In genomic region chr15:31401282-31401681, GRCh38 we compare ENCODE assay signal across 29 cellular contexts.
"Had no signal": no experiment of that assay in that cellular context is flagged by ENCODE, and none has a peak within 500 bp of the region (broad histone marks: within the 10 kb centered on the region; RNA-seq: fewer than 3 reads in every experiment).

No MANE protein-coding gene starts in this region.

- ATAC-seq: activated CD4-positive, CD25-positive, alpha-beta regulatory T cell treated with anti-CD3 and anti-CD28 coated beads, Interleukin-2, amount 50 U/mL, for 24 hours; foreskin keratinocyte; heart right ventricle; left colon; naive thymus-derived CD8-positive, alpha-beta T cell; T-helper 17 cell had no signal

- H3K4me3 Mint-ChIP-seq: activated naive CD4-positive, alpha-beta T cell treated with anti-CD3 and anti-CD28 coated beads, Interleukin-2, amount 10 ng/mL, durations not matched to agents 7 days and 5 days; dendritic cell treated with granulocyte-macrophage colony-stimulating factor and Interleukin-4, amounts not matched to agents 40 ng/mL and 50 ng/mL, for 4 days; naive thymus-derived CD8-positive, alpha-beta T cell; neural crest cell; T-helper 17 cell had no signal

- H3K27me3 Mint-ChIP-seq: naive thymus-derived CD8-positive, alpha-beta T cell; T-helper 17 cell had no signal

- H3K9me3 ChIP-seq: breast epithelium, esophagus muscularis mucosa, heart right ventricle, sigmoid colon, suprapubic skin, tibial nerve had no signal

- DNase-seq: activated CD4-positive, alpha-beta T cell treated with anti-CD3 and anti-CD28 coated beads for 48 hours; activated CD8-positive, alpha-beta memory T cell treated with anti-CD3 and anti-CD28 coated beads, Interleukin-2, amount 50 U/mL, for 4 hours; activated gamma-delta T cell; activated naive CD4-positive, alpha-beta T cell treated with anti-CD3 and anti-CD28 coated beads, Interleukin-2, amount 10 ng/mL, durations not matched to agents 7 days and 5 days; activated T-cell treated with anti-CD3 and anti-CD28 coated beads, Interleukin-2, amount 50 U/mL, for 1 hour; amygdala; central memory CD4-positive, alpha-beta T cell; effector CD4-positive, alpha-beta T cell; foreskin keratinocyte; islet precursor cell; left colon; midbrain; naive thymus-derived CD8-positive, alpha-beta T cell; sigmoid colon; small intestine; stimulated activated CD4-positive, alpha-beta T cell treated with anti-CD3 and anti-CD28 coated beads, Interleukin-4, amount 100 ng/mL, for 24 hours; stimulated activated naive CD4-positive, alpha-beta T cell; T-helper 17 cell; T1000; WERI-Rb-1 had no signal

- H3K27me3 ChIP-seq: breast epithelium, esophagus muscularis mucosa, foreskin keratinocyte, heart right ventricle, sigmoid colon, suprapubic skin, tibial nerve had no signal

- H3K27ac Mint-ChIP-seq: activated naive CD4-positive, alpha-beta T cell treated with anti-CD3 and anti-CD28 coated beads, Interleukin-2, amount 10 ng/mL, durations not matched to agents 7 days and 5 days; dendritic cell treated with granulocyte-macrophage colony-stimulating factor and Interleukin-4, amounts not matched to agents 40 ng/mL and 50 ng/mL, for 4 days had no signal

- H3K27ac ChIP-seq: SK-N-MC, WERI-Rb-1 had no signal

- H3K36me3 ChIP-seq: breast epithelium, esophagus muscularis mucosa, heart right ventricle, sigmoid colon, suprapubic skin, tibial nerve, WERI-Rb-1 had no signal

- H3K4me3 ChIP-seq: breast epithelium, esophagus muscularis mucosa, heart right ventricle, sigmoid colon, SK-N-MC, suprapubic skin, tibial nerve had no signal

- H3K9me3 Mint-ChIP-seq: naive thymus-derived CD8-positive, alpha-beta T cell had no signal
